ENCODE assay signal across 29 cellular contexts in genomic region chr6:162976141-162976540, GRCh38.
"Had no signal": no experiment of that assay in that cellular context is flagged by ENCODE, and none has a peak within 500 bp of the region (broad histone marks: within the 10 kb centered on the region; RNA-seq: fewer than 3 reads in every experiment).

No MANE protein-coding gene starts in this region.

- DNase-seq: cortex of kidney; effector CD4-positive, alpha-beta T cell; foreskin fibroblast; gastrocnemius medialis; heart left ventricle; kidney; mucosa of descending colon; naive thymus-derived CD4-positive, alpha-beta T cell; small intestine; stimulated activated CD4-positive, alpha-beta T cell treated with anti-CD3 and anti-CD28 coated beads, Interleukin-15, amount 100 ng/mL, for 24 hours; stimulated activated CD4-positive, alpha-beta T cell treated with anti-CD3 and anti-CD28 coated beads, Interleukin-2, amount 100 ng/mL, for 48 hours; stimulated activated naive B cell treated with anti-CD40 and anti-IgM and Interleukin-4, amounts not matched to agents 10 μg/mL and 1 μg/mL and 100 μg/mL, for 72 hours; thyroid gland; trophoblast cell had no signal

- H3K27me3 ChIP-seq: gastrocnemius medialis, heart left ventricle, hepatocyte, neutrophil, right atrium auricular region, thyroid gland, vagina had no signal

- H3K4me1 ChIP-seq: heart left ventricle, parathyroid adenoma, prostate gland, right atrium auricular region, thyroid gland, vagina had no signal

- H3K27me3 Mint-ChIP-seq: memory B cell; stimulated activated naive B cell treated with anti-CD40 and anti-IgM and Interleukin-4, amounts not matched to agents 10 μg/mL and 1 μg/mL and 100 μg/mL, for 72 hours; stimulated activated naive CD8-positive, alpha-beta T cell treated with anti-CD3 and anti-CD28 coated beads, Interleukin-15, Interleukin-2, amounts not matched to agents 100 ng/mL and 50 ng/mL, for 24 hours had no signal

- H3K9ac ChIP-seq: parathyroid adenoma had no signal

- H3K4me2 ChIP-seq: hepatocyte had no signal

- H2AFZ ChIP-seq: hepatocyte, parathyroid adenoma had no signal

- H3K4me3 Mint-ChIP-seq: memory B cell; mesothelial cell of epicardium; naive thymus-derived CD4-positive, alpha-beta T cell; nephron; stimulated activated naive B cell treated with anti-CD40 and anti-IgM and Interleukin-4, amounts not matched to agents 10 μg/mL and 1 μg/mL and 100 μg/mL, for 72 hours; stimulated activated naive CD8-positive, alpha-beta T cell treated with anti-CD3 and anti-CD28 coated beads, Interleukin-15, Interleukin-2, amounts not matched to agents 100 ng/mL and 50 ng/mL, for 24 hours had no signal

- H3K4me1 Mint-ChIP-seq: memory B cell; mesothelial cell of epicardium; naive thymus-derived CD4-positive, alpha-beta T cell; stimulated activated naive B cell treated with anti-CD40 and anti-IgM and Interleukin-4, amounts not matched to agents 10 μg/mL and 1 μg/mL and 100 μg/mL, for 72 hours had no signal

- H3K9me3 ChIP-seq: gastrocnemius medialis, neutrophil, prostate gland, right atrium auricular region, thyroid gland, vagina had no signal

- ATAC-seq: esophagus mucosa; gastrocnemius medialis; heart left ventricle; left lobe of liver; mucosa of descending colon; naive thymus-derived CD4-positive, alpha-beta T cell; sciatic nerve; stimulated activated naive B cell treated with anti-CD40 and anti-IgM and Interleukin-4, amounts not matched to agents 10 μg/mL and 1 μg/mL and 100 μg/mL, for 72 hours had no signal

- H3K36me3 Mint-ChIP-seq: memory B cell; mesothelial cell of epicardium; stimulated activated naive B cell treated with anti-CD40 and anti-IgM and Interleukin-4, amounts not matched to agents 10 μg/mL and 1 μg/mL and 100 μg/mL, for 72 hours had no signal

- H3K27ac ChIP-seq: epithelial cell of prostate, heart left ventricle, hepatocyte, neutrophil, parathyroid adenoma, prostate gland, right atrium auricular region, thyroid gland, vagina had no signal

- H3K9me3 Mint-ChIP-seq: mesothelial cell of epicardium had no signal

- H3K36me3 ChIP-seq: gastrocnemius medialis, heart left ventricle, neutrophil, prostate gland, right atrium auricular region, thyroid gland, vagina had no signal

- H3K4me3 ChIP-seq: gastrocnemius medialis, heart left ventricle, hepatocyte, lung, mucosa of descending colon, prostate gland, right atrium auricular region, thyroid gland, vagina had no signal

- H3K27ac Mint-ChIP-seq: memory B cell; mesothelial cell of epicardium; naive thymus-derived CD4-positive, alpha-beta T cell; stimulated activated naive B cell treated with anti-CD40 and anti-IgM and Interleukin-4, amounts not matched to agents 10 μg/mL and 1 μg/mL and 100 μg/mL, for 72 hours; stimulated activated naive CD8-positive, alpha-beta T cell treated with anti-CD3 and anti-CD28 coated beads, Interleukin-15, Interleukin-2, amounts not matched to agents 100 ng/mL and 50 ng/mL, for 24 hours had no signal
